Comparison of ENCODE assay signal across 26 cellular contexts in the genomic region with DNA sequence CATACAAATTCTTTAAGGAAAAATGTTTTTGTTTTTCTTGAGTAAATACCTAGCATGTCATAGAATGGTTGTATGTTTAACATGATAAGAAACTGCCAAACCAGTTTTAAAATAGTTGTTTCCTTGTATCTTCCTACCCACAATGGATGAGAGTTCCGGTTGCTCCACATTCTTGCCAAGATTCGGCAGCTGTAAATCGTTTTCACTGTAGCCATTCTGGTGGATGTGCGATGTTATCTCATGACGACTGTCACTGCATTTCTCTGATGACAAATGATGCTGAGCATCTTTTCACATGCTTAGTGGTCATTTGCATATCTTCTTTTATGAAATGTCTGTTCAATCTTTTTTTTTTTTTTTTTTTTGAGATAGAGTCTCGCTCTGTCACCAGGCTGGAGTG. TPM values are rescaled to one million over a fixed set of nuclear protein-coding genes. Genes with fewer than 3 reads are reported as not detected.
"Had no signal": no experiment of that assay in that cellular context is flagged by ENCODE, and none has a peak within 500 bp of the region (broad histone marks: within the 10 kb centered on the region; RNA-seq: fewer than 3 reads in every experiment).

No MANE protein-coding gene starts in this region.

- H3K4me2 ChIP-seq: KMS-11 had no signal

- H3K27ac ChIP-seq: KMS-11, RWPE1, SK-N-MC had no signal

- ATAC-seq: activated T-helper 17 cell treated with anti-CD3 and anti-CD28 coated beads, Interleukin-2, amount 50 U/mL, for 72 hours; Panc1; T-cell had no signal

- H3K4me3 ChIP-seq: SK-N-MC had no signal

- DNase-seq: activated CD4-positive, alpha-beta memory T cell treated with anti-CD3 and anti-CD28 coated beads, Interleukin-2, amount 10 ng/mL, durations not matched to agents 7 days and 5 days; activated CD4-positive, alpha-beta T cell treated with anti-CD3 and anti-CD28 coated beads, Interleukin-2, amount 10 ng/mL, durations not matched to agents 7 days and 5 days; activated CD4-positive, CD25-positive, alpha-beta regulatory T cell; activated gamma-delta T cell; activated naive CD4-positive, alpha-beta T cell treated with anti-CD3 and anti-CD28 coated beads for 36 hours; activated T-cell treated with anti-CD3 and anti-CD28 coated beads for 4 hours; activated T-cell treated with anti-CD3 and anti-CD28 coated beads, Interleukin-2, amount 50 U/mL, for 48 hours; amygdala; MM.1S; NCI-H1105; NCI-H1436; NCI-H1694 treated with DMSO at 0.1 percent for 48 hours; NCI-H2081; NCI-H524; NCI-H774; Right ventricle myocardium superior; T-cell; T-helper 2 cell; T1000 had no signal

RNA-seq across cellular contexts. Expression of a gene that starts 36.6 kb away (rescaled TPM):
- total RNA-seq: activated CD4-positive, alpha-beta memory T cell treated with anti-CD3 and anti-CD28 coated beads, Interleukin-2, amount 10 ng/mL, durations not matched to agents 7 days and 5 days; activated CD4-positive, alpha-beta T cell treated with anti-CD3 and anti-CD28 coated beads, Interleukin-2, amount 10 ng/mL, durations not matched to agents 7 days and 5 days; activated CD8-positive, alpha-beta memory T cell treated with anti-CD3 and anti-CD28 coated beads for 36 hours; activated naive CD4-positive, alpha-beta T cell treated with anti-CD3 and anti-CD28 coated beads for 36 hours; OCI-LY7; Right ventricle myocardium superior; T-cell had no signal
